In the genomic region with DNA sequence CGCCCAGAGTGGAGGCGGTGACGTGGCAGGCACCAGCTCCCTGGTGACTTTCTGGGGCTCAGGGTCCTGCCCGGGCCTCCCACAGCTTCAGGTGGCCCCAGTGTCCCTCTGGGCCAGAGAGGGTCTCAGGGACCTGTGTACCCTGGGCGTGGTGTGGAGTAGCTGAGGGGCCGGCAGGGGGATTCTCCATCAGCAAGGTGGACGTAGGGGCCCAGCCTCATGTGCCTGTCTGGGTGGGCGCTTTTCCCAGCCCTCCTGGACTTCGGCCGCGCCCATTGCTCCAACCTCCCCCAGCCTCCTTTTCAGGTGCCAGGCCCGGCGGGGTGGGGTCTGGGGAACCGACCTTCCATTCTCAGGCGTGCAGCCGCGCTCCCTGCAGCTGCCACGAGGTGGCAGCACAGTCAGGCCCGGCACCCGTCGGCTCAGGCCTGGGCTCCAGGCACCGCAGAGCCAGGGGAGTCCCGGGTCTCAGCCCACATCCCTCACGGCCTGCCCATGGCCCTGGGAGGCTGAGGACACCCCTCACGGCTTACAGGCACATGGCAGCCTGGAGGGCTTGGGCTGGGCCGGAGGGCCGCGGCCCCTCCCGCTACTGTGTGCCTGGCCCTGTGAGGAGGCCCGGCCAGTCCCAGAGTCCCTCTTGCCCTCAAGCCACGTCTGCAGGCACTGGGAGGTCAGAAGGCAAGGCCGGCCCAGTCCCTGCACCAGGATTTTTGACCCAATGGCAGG, we compare ENCODE assay signal across 7 cellular contexts.
DNase-seq lines count a peak whose midpoint lies in the region; ATAC-seq and TF ChIP-seq lines count a peak whose summit lies in the region.

No MANE protein-coding gene starts in this region.

- no peaks in the 10 kb centered on the region for H3K9me3 Mint-ChIP-seq in central memory CD8-positive, alpha-beta T cell

- ATAC-seq in activated CD4-positive, CD25-positive, alpha-beta regulatory T cell treated with anti-CD3 and anti-CD28 coated beads, Interleukin-2, amount 50 U/mL, for 24 hours, result peak; percentile 64 to 71
- ATAC-seq in central memory CD8-positive, alpha-beta T cell (replicated peaks; ENCODE audit: extremely low read depth, poor library complexity, severe bottlenecking), result peak; percentile 52
- no peak for ATAC-seq in GM18517 (IDR thresholded peaks at IDR 0.05; ENCODE audit: unreplicated experiment)

- no peak for TF ChIP-seq POLR2A in NB4 (IDR thresholded peaks at IDR 0.05; ENCODE audit: extremely low read depth, insufficient read length)

- H3K36me3 Mint-ChIP-seq in central memory CD8-positive, alpha-beta T cell (ENCODE audit: insufficient read depth), result peaks cover 3% of the 10 kb centered on the region

- peak; percentile 65 for DNase-seq in NB4 (ENCODE audit: low read depth)
- peak; percentile 36 to 55 for DNase-seq in central memory CD8-positive, alpha-beta T cell (ENCODE audit: low spot score in 2 of 2)
- DNase-seq in kidney tubule cell (ENCODE audit: low spot score), result peak; percentile 44
- peak; percentile 72 for DNase-seq in stimulated activated CD4-positive, alpha-beta T cell treated with anti-CD3 and anti-CD28 coated beads, Interleukin-4, amount 100 ng/mL, for 1 hour

- no peak overlapping the region for H3K4me3 Mint-ChIP-seq in central memory CD8-positive, alpha-beta T cell

- no peaks in the 10 kb centered on the region for H3K4me1 Mint-ChIP-seq in central memory CD8-positive, alpha-beta T cell

- H3K4me3 ChIP-seq in NB4 (ENCODE audit: low read depth, low read length), result no peak overlapping the region

- H3K27me3 Mint-ChIP-seq in central memory CD8-positive, alpha-beta T cell, result no peaks in the 10 kb centered on the region

- H3K27ac Mint-ChIP-seq in central memory CD8-positive, alpha-beta T cell (ENCODE audit: low read depth), result no peak overlapping the region

- TF ChIP-seq CTCF in GM12874 (IDR thresholded peaks at IDR 0.05; ENCODE audit: insufficient read depth, low read depth, low read length) (peak; percentile 81), NB4 (IDR thresholded peaks at IDR 0.05; ENCODE audit: low read depth, low read length) (peak; percentile 90)
